Comparison of ENCODE assay signal across 13 cellular contexts in genomic region chr1:6162773-6163172, GRCh38. TPM values are rescaled to one million over a fixed set of nuclear protein-coding genes. Genes with fewer than 3 reads are reported as not detected.
DNase-seq lines count a peak whose midpoint lies in the region; ATAC-seq, FAIRE-seq and TF ChIP-seq lines count a peak whose summit lies in the region.
"Had no signal": no experiment of that assay in that cellular context is flagged by ENCODE, and none has a peak within 500 bp of the region (broad histone marks: within the 10 kb centered on the region; RNA-seq: fewer than 3 reads in every experiment).

No MANE protein-coding gene starts in this region.

- CTCF ChIA-PET in Calu3 (lab: Charles Lee), result no interaction called here

- no peak for ATAC-seq in HG03520 (IDR thresholded peaks at IDR 0.05; ENCODE audit: unreplicated experiment)

- H3K36me3 Mint-ChIP-seq in Calu3 (ENCODE audit: insufficient read depth, unreplicated experiment), result peaks cover 4% of the 10 kb centered on the region
- H3K36me3 Mint-ChIP-seq: CD14-positive monocyte had no signal

- peak overlapping the region; percentile 60 for H3K27ac ChIP-seq in cingulate gyrus (ENCODE audit: low read depth, low read length)
- H3K27ac ChIP-seq: HL-60 had no signal

- no peak overlapping the region for H3K4me3 Mint-ChIP-seq in Calu3 (ENCODE audit: low read depth, unreplicated experiment)
- H3K4me3 Mint-ChIP-seq: CD14-positive monocyte had no signal

- no peak overlapping the region for H3K27ac Mint-ChIP-seq in Calu3 (ENCODE audit: unreplicated experiment)
- H3K27ac Mint-ChIP-seq: CD14-positive monocyte had no signal

- BruUV-seq in Calu3 (replicated peaks; lab: Mats Ljungman, UMichigan), result no TSS peak

- peaks cover 8% of the 10 kb centered on the region for H3K4me1 Mint-ChIP-seq in Calu3 (ENCODE audit: low read depth, unreplicated experiment)
- H3K4me1 Mint-ChIP-seq: CD14-positive monocyte had no signal

- H3K9me3 Mint-ChIP-seq in Calu3 (ENCODE audit: low read depth, unreplicated experiment), result no peaks in the 10 kb centered on the region
- H3K9me3 Mint-ChIP-seq: CD14-positive monocyte had no signal

- peak; percentile 39 for DNase-seq in Calu3
- peak; percentile 66 for DNase-seq in NCI-H345 (lab: John Stamatoyannopoulos, UW)
- no peak for DNase-seq in NAMALWA (ENCODE audit: low spot score)
- no peak for DNase-seq in HUDEP-2 (lab: John Stamatoyannopoulos, UW; ENCODE audit: unreplicated experiment in 76 of 76)
- no peak for DNase-seq in urothelium cell line (ENCODE audit: low spot score)
- DNase-seq: activated CD4-positive, CD25-positive, alpha-beta regulatory T cell; cortex of kidney; occipital lobe had no signal

- intact Hi-C loops in Calu3 (cut with micrococcal nuclease; ENCODE audit: unreplicated experiment), result no loop called here

- FAIRE-seq in urothelium cell line (lab: Jason Lieb, UNC), result no peak

- TF ChIP-seq CTCF in Calu3 (IDR thresholded peaks at IDR 0.05; ENCODE audit: unreplicated experiment) (no peak), GM12872 (IDR thresholded peaks at IDR 0.05; ENCODE audit: insufficient read depth, low read depth, low read length) (peak; percentile 27; the same call in 2 of the 3 replicates)

- H3K27me3 Mint-ChIP-seq in Calu3 (ENCODE audit: unreplicated experiment), result peaks cover 89% of the 10 kb centered on the region

RNA-seq across cellular contexts. Expression of gene CHD5, which starts 17.3 kb away (rescaled TPM):
- 0.27 and 0.28 TPM in 2 replicates for total RNA-seq in Calu3 (2022)

RNA-seq across cellular contexts. Expression of gene RPL22, which starts 36.6 kb away (rescaled TPM):
- 256 and 259 TPM in 2 replicates for total RNA-seq in Calu3 (2022)

RNA-seq across cellular contexts. Expression of gene RNF207, which starts 43.1 kb away (rescaled TPM):
- total RNA-seq in Calu3 (2022), result 146 and 160 TPM in 2 replicates

Comparison
In these comparisons a context has a peak if more than half of its experiments do, and no peak if none do; other contexts are left out.
1. DNase-seq: peak in Calu3 (single experiment) and NCI-H345 (single experiment); none in NAMALWA (single experiment), HUDEP-2 (0 of 76) and urothelium cell line (single experiment).